1 cellular context compared by ENCODE assay signal in genomic region chr4:15738877-15739276, GRCh38.
TF ChIP-seq lines count a peak whose summit lies in the region.

No MANE protein-coding gene starts in this region.

TF ChIP-seq in IMR-90, 13 proteins besides CTCF, POLR2A, EP300 and RAD21:
- TF ChIP-seq MAZ (IDR thresholded peaks at IDR 0.05; ENCODE audit: borderline replicate concordance, low read depth, low read length): no peak
- no peak for TF ChIP-seq RFX5 (IDR thresholded peaks at IDR 0.05; ENCODE audit: low read depth, low read length)
- TF ChIP-seq CEBPB (IDR thresholded peaks at IDR 0.05; ENCODE audit: low read depth, low read length): no peak
- no peak for TF ChIP-seq BHLHE40 (IDR thresholded peaks at IDR 0.05; ENCODE audit: low read depth, low read length)
